ENCODE assay signal across 1 cellular context in the genomic region with DNA sequence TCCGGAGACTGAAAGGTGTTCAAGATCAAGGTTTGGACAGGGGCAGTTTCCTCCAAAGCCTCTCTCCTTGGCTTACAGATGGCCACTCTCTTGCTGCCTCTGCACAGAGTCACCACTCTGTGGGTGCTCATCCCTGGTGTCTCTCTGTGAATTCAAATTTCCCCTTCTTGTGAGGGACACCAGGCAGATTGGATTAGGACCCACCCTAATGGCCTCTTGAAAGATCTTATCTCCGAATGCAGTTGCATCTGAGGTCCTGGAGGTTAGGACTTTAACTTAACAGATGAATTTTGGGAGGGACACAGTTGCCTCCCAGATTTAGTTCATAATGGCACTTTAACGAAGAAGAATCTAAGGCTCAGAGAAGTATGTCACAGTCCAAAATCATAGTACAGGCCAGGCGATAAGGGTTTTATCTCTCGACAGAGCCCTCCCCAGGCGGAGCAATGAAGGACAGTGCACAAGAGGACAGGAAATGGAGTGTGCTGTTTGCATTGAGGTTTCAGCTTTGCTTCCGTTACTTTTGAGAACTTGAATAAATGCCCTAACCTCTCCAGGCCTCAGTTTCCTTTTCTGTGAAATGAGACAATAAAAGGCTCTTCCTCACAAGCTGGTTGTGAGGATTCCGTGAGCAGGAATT.
TF ChIP-seq lines count a peak whose summit lies in the region.

No MANE protein-coding gene starts in this region.

TF ChIP-seq in K562, 482 proteins besides CTCF, POLR2A, EP300 and RAD21 (continued from another document):
- TF ChIP-seq, protein P1, sequence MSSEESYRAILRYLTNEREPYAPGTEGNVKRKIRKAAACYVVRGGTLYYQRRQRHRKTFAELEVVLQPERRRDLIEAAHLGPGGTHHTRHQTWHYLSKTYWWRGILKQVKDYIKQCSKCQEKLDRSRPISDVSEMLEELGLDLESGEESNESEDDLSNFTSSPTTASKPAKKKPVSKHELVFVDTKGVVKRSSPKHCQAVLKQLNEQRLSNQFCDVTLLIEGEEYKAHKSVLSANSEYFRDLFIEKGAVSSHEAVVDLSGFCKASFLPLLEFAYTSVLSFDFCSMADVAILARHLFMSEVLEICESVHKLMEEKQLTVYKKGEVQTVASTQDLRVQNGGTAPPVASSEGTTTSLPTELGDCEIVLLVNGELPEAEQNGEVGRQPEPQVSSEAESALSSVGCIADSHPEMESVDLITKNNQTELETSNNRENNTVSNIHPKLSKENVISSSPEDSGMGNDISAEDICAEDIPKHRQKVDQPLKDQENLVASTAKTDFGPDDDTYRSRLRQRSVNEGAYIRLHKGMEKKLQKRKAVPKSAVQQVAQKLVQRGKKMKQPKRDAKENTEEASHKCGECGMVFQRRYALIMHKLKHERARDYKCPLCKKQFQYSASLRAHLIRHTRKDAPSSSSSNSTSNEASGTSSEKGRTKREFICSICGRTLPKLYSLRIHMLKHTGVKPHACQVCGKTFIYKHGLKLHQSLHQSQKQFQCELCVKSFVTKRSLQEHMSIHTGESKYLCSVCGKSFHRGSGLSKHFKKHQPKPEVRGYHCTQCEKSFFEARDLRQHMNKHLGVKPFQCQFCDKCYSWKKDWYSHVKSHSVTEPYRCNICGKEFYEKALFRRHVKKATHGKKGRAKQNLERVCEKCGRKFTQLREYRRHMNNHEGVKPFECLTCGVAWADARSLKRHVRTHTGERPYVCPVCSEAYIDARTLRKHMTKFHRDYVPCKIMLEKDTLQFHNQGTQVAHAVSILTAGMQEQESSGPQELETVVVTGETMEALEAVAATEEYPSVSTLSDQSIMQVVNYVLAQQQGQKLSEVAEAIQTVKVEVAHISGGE (CRISPR knock-in tag; IDR thresholded peaks at IDR 0.05), result peak in 1 of 3 experiments; percentile 54; a peak in 1 of 6 replicates
